In genomic region chr18:32019251-32019943, GRCh38 we compare ENCODE assay signal across 1 cellular context.
TF ChIP-seq lines count a peak whose summit lies in the region.

No MANE protein-coding gene starts in this region.

TF ChIP-seq in HepG2, 621 proteins besides CTCF, POLR2A, EP300 and RAD21 (continued from another document and continues in another):
- TF ChIP-seq NFIC (IDR thresholded peaks at IDR 0.05; ENCODE audit: low read length) (no peak), BORCS8-MEF2B (CRISPR knock-in tag; IDR thresholded peaks at IDR 0.05) (no peak; the same call in 1 of the 2 replicates), ARNTL (CRISPR knock-in tag; IDR thresholded peaks at IDR 0.05) (no peak), ZNF768 (CRISPR knock-in tag; IDR thresholded peaks at IDR 0.05) (no peak), TAF1 (CRISPR knock-in tag; IDR thresholded peaks at IDR 0.05) (no peak), ZNF619 (CRISPR knock-in tag; IDR thresholded peaks at IDR 0.05) (no peak; the same call in 1 of the 2 replicates), ADNP (CRISPR knock-in tag; IDR thresholded peaks at IDR 0.05) (no peak), SMAD3 (CRISPR knock-in tag; IDR thresholded peaks at IDR 0.05) (peak; percentile 70; the same call in 1 of the 2 replicates), PATZ1 (CRISPR knock-in tag; IDR thresholded peaks at IDR 0.05) (peak; percentile 74; the same call in 1 of the 2 replicates), PCBP1 (IDR thresholded peaks at IDR 0.05; ENCODE audit: borderline replicate concordance, low read depth, low read length) (no peak), FOXA1 (IDR thresholded peaks at IDR 0.05) (no peak), FOXA1 (CRISPR knock-in tag; IDR thresholded peaks at IDR 0.05) (peak; percentile 70), SRF (IDR thresholded peaks at IDR 0.05; ENCODE audit: low read depth, low read length) (no peak), ZNF446 (CRISPR knock-in tag; IDR thresholded peaks at IDR 0.05) (no peak), TOPORS (CRISPR knock-in tag; IDR thresholded peaks at IDR 0.05) (no peak), NCOA2 (CRISPR knock-in tag; IDR thresholded peaks at IDR 0.05) (peak; percentile 70), NRL (CRISPR knock-in tag; IDR thresholded peaks at IDR 0.05; ENCODE audit: borderline replicate concordance) (0 out of 2 replicates have a peak, but pooled peaks have one; percentile 10), ZFX (CRISPR knock-in tag; IDR thresholded peaks at IDR 0.05; ENCODE audit: low read depth) (no peak), HDAC1 (CRISPR knock-in tag; IDR thresholded peaks at IDR 0.05) (no peak; the same call in 1 of the 2 replicates), PCBP2 (optimal IDR thresholded peaks at IDR 0.05; ENCODE audit: low read depth, low read length, poor library complexity, severe bottlenecking) (no peak), MIXL1 (CRISPR knock-in tag; IDR thresholded peaks at IDR 0.05) (no peak), HOXA9 (CRISPR knock-in tag; IDR thresholded peaks at IDR 0.05; ENCODE audit: borderline replicate concordance) (no peak), AKAP8 (CRISPR knock-in tag; IDR thresholded peaks at IDR 0.05) (no peak), MAZ (IDR thresholded peaks at IDR 0.05; ENCODE audit: borderline replicate concordance, low read depth, low read length) (no peak), MAZ (CRISPR knock-in tag; IDR thresholded peaks at IDR 0.05; ENCODE audit: low read depth) (no peak; the same call in 1 of the 2 replicates), E2F5 (CRISPR knock-in tag; conservative IDR thresholded peaks at IDR 0.05) (no peak), DBP (CRISPR knock-in tag; IDR thresholded peaks at IDR 0.05; ENCODE audit: not compliant biosample characterization) (no peak), ZNF800 (CRISPR knock-in tag; IDR thresholded peaks at IDR 0.05) (0 out of 2 replicates have a peak, but pooled peaks have one; percentile 51), DZIP1 (CRISPR knock-in tag; IDR thresholded peaks at IDR 0.05) (no peak), MED13 (CRISPR knock-in tag; IDR thresholded peaks at IDR 0.05) (no peak), KDM5B (CRISPR knock-in tag; IDR thresholded peaks at IDR 0.05; ENCODE audit: borderline replicate concordance) (no peak; the same call in none of the 2 replicates), ELK4 (CRISPR knock-in tag; IDR thresholded peaks at IDR 0.05; ENCODE audit: borderline replicate concordance) (no peak), ZNF720 (CRISPR knock-in tag; IDR thresholded peaks at IDR 0.05) (no peak), MLLT10 (CRISPR knock-in tag; IDR thresholded peaks at IDR 0.05) (no peak), MED8 (CRISPR knock-in tag; IDR thresholded peaks at IDR 0.05; ENCODE audit: insufficient replicate concordance) (peak; percentile 45), JARID2 (CRISPR knock-in tag; IDR thresholded peaks at IDR 0.05; ENCODE audit: insufficient replicate concordance) (peak; percentile 57), GMEB1 (CRISPR knock-in tag; IDR thresholded peaks at IDR 0.05; ENCODE audit: borderline replicate concordance) (no peak), ZNF549 (CRISPR knock-in tag; IDR thresholded peaks at IDR 0.05) (no peak), NFYC (CRISPR knock-in tag; IDR thresholded peaks at IDR 0.05) (no peak), ZNF646 (CRISPR knock-in tag; IDR thresholded peaks at IDR 0.05) (peak; percentile 65; the same call in 1 of the 2 replicates), SMARCC2 (IDR thresholded peaks at IDR 0.05) (no peak), HMG20B (CRISPR knock-in tag; conservative IDR thresholded peaks at IDR 0.05) (no peak), ZNF747 (CRISPR knock-in tag; IDR thresholded peaks at IDR 0.05; ENCODE audit: borderline replicate concordance) (no peak; the same call in 1 of the 2 replicates), FOSL1 (CRISPR knock-in tag; IDR thresholded peaks at IDR 0.05; ENCODE audit: borderline replicate concordance) (no peak), MIER2 (CRISPR knock-in tag; IDR thresholded peaks at IDR 0.05) (no peak)
